33 cellular contexts compared by ENCODE assay signal in the genomic region with DNA sequence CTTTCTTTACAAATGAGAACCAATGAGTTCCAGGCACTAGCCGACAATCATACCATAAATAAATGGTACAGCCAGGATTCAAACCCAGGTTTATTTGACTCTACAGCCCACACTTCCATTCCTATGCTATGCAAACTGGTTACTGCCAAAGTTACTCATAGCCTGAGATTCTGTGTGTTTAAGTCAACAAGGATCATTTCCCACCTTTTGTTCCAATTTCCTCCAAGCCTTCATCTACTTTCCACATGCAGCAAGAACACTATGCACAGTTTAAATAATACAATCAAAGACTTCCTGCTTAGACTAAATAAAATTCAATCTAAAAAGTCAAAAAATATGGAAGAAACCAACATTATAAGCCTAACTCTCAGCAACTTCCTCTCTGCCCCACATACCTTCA.
"Had no signal": no experiment of that assay in that cellular context is flagged by ENCODE, and none has a peak within 500 bp of the region (broad histone marks: within the 10 kb centered on the region; RNA-seq: fewer than 3 reads in every experiment).

No MANE protein-coding gene starts in this region.

- H3K27me3 Mint-ChIP-seq: activated CD4-positive, alpha-beta T cell treated with anti-CD3 and anti-CD28 coated beads, Interleukin-2, amount 10 ng/mL, durations not matched to agents 24 days and 14 days; activated CD8-positive, alpha-beta T cell treated with anti-CD3 and anti-CD28 coated beads for 36 hours; activated T-helper 17 cell treated with anti-CD3 and anti-CD28 coated beads, Interleukin-2, amount 50 U/mL, for 72 hours; central memory CD8-positive, alpha-beta T cell had no signal

- H3K36me3 Mint-ChIP-seq: activated naive CD4-positive, alpha-beta T cell treated with anti-CD3 and anti-CD28 coated beads, Interleukin-2, amount 50 U/mL, for 72 hours had no signal

- H3K4me3 ChIP-seq: cardiac muscle cell, SJCRH30, SK-N-MC had no signal

- H3K4me3 Mint-ChIP-seq: activated CD4-positive, alpha-beta T cell treated with anti-CD3 and anti-CD28 coated beads, Interleukin-2, amount 10 ng/mL, durations not matched to agents 24 days and 14 days; activated CD8-positive, alpha-beta T cell treated with anti-CD3 and anti-CD28 coated beads for 36 hours; activated T-helper 17 cell treated with anti-CD3 and anti-CD28 coated beads, Interleukin-2, amount 50 U/mL, for 72 hours; central memory CD8-positive, alpha-beta T cell; T-helper 1 cell treated with Interleukin-12 subunit alpha and Interleukin-12 subunit beta and Interleukin-4 antibody, amounts not matched to agents 30 μg/mL and 1 μg/mL, for 36 hours; T-helper 2 cell treated with Interferon-gamma antibody and Interleukin-4, amounts not matched to agents 5 μg/mL and 100 μg/mL, for 36 hours had no signal

- H3K9me3 ChIP-seq: SJCRH30 had no signal

- H3K27ac Mint-ChIP-seq: activated CD4-positive, alpha-beta T cell treated with anti-CD3 and anti-CD28 coated beads, Interleukin-2, amount 10 ng/mL, durations not matched to agents 24 days and 14 days; activated CD8-positive, alpha-beta T cell treated with anti-CD3 and anti-CD28 coated beads for 36 hours; activated naive CD4-positive, alpha-beta T cell treated with anti-CD3 and anti-CD28 coated beads, Interleukin-2, amount 50 U/mL, for 72 hours; activated T-cell treated with anti-CD3 and anti-CD28 coated beads, Interleukin-2, amount 50 U/mL, for 72 hours; activated T-helper 17 cell treated with anti-CD3 and anti-CD28 coated beads, Interleukin-2, amount 50 U/mL, for 72 hours; T-helper 1 cell treated with Interleukin-12 subunit alpha and Interleukin-12 subunit beta and Interleukin-4 antibody, amounts not matched to agents 30 μg/mL and 1 μg/mL, for 36 hours; T-helper 2 cell treated with Interferon-gamma antibody and Interleukin-4, amounts not matched to agents 5 μg/mL and 100 μg/mL, for 36 hours had no signal

- ATAC-seq: activated CD8-positive, alpha-beta T cell treated with anti-CD3 and anti-CD28 coated beads for 36 hours; activated naive CD4-positive, alpha-beta T cell treated with anti-CD3 and anti-CD28 coated beads, Interleukin-2, amount 50 U/mL, for 72 hours; activated T-cell treated with anti-CD3 and anti-CD28 coated beads, Interleukin-2, amount 50 U/mL, for 72 hours; activated T-helper 17 cell treated with anti-CD3 and anti-CD28 coated beads, Interleukin-2, amount 50 U/mL, for 72 hours; Panc1 had no signal

- H3K27ac ChIP-seq: brain microvascular endothelial cell, cardiac muscle cell, SJCRH30, SK-N-MC had no signal

- DNase-seq: activated CD4-positive, alpha-beta T cell treated with anti-CD3 and anti-CD28 coated beads, Interleukin-2, amount 10 ng/mL, durations not matched to agents 24 days and 14 days; activated CD4-positive, alpha-beta T cell treated with anti-CD3 and anti-CD28 coated beads, Interleukin-2, amount 50 U/mL, for 4 hours; activated CD8-positive, alpha-beta T cell treated with anti-CD3 and anti-CD28 coated beads for 36 hours; activated effector memory CD4-positive, alpha-beta T cell treated with anti-CD3 and anti-CD28 coated beads, Interleukin-2, amount 50 U/mL, for 16 hours; activated naive CD4-positive, alpha-beta T cell; activated T-cell treated with anti-CD3 and anti-CD28 coated beads, Interleukin-2, amount 50 U/mL, for 1 hour; activated T-cell treated with anti-CD3 and anti-CD28 coated beads, Interleukin-2, amount 50 U/mL, for 72 hours; amniotic stem cell; aorta; brain microvascular endothelial cell; Kasumi-1; KG1; MM.1S; MV-4-11; NCI-H1092; NCI-H1436 treated with DMSO at 0.1 percent for 48 hours; NCI-H1694 treated with DMSO at 0.1 percent for 48 hours; NCI-H2029 treated with DMSO at 0.1 percent for 48 hours; NCI-H2107; NCI-H2171 treated with DMSO at 0.1 percent for 48 hours; NCI-H2227 treated with DMSO at 0.1 percent for 48 hours; NCI-H446; NCI-H524; SHP77; SJCRH30 had no signal

- H3K4me1 ChIP-seq: SJCRH30 had no signal

- H3K9me3 Mint-ChIP-seq: activated CD4-positive, alpha-beta T cell treated with anti-CD3 and anti-CD28 coated beads, Interleukin-2, amount 10 ng/mL, durations not matched to agents 24 days and 14 days; activated CD8-positive, alpha-beta T cell treated with anti-CD3 and anti-CD28 coated beads for 36 hours; activated T-cell treated with anti-CD3 and anti-CD28 coated beads, Interleukin-2, amount 50 U/mL, for 72 hours; activated T-helper 17 cell treated with anti-CD3 and anti-CD28 coated beads, Interleukin-2, amount 50 U/mL, for 72 hours; central memory CD8-positive, alpha-beta T cell; T-helper 2 cell treated with Interferon-gamma antibody and Interleukin-4, amounts not matched to agents 5 μg/mL and 100 μg/mL, for 36 hours had no signal

- H3K36me3 ChIP-seq: brain microvascular endothelial cell, cardiac muscle cell, SJCRH30 had no signal

- H3K27me3 ChIP-seq: brain microvascular endothelial cell, cardiac muscle cell, SJCRH30 had no signal
